20 cellular contexts compared by ENCODE assay signal in genomic region chrX:67723580-67724351, GRCh38.
"Had no signal": no experiment of that assay in that cellular context is flagged by ENCODE, and none has a peak within 500 bp of the region (broad histone marks: within the 10 kb centered on the region; RNA-seq: fewer than 3 reads in every experiment).

No MANE protein-coding gene starts in this region.

- H3K9me3 Mint-ChIP-seq: activated CD4-positive, alpha-beta memory T cell treated with anti-CD3 and anti-CD28 coated beads, Interleukin-2, amount 10 ng/mL, durations not matched to agents 7 days and 5 days; brain; central memory CD8-positive, alpha-beta T cell; natural killer cell; WTC11 had no signal

- H3K4me1 Mint-ChIP-seq: activated CD4-positive, alpha-beta memory T cell treated with anti-CD3 and anti-CD28 coated beads, Interleukin-2, amount 10 ng/mL, durations not matched to agents 7 days and 5 days; brain; central memory CD8-positive, alpha-beta T cell; memory B cell; natural killer cell; WTC11 had no signal

- H3K4me3 Mint-ChIP-seq: activated CD4-positive, alpha-beta memory T cell treated with anti-CD3 and anti-CD28 coated beads, Interleukin-2, amount 10 ng/mL, durations not matched to agents 7 days and 5 days; activated naive CD8-positive, alpha-beta T cell; brain; central memory CD8-positive, alpha-beta T cell; memory B cell; natural killer cell; WTC11 had no signal

- DNase-seq: activated CD4-positive, alpha-beta memory T cell treated with anti-CD3 and anti-CD28 coated beads, Interleukin-2, amount 10 ng/mL, durations not matched to agents 7 days and 5 days; activated CD4-positive, alpha-beta T cell treated with anti-CD3 and anti-CD28 coated beads for 4 hours; activated gamma-delta T cell treated with Interleukin-2 at 50 U/mL for 16 hours; activated T-cell treated with anti-CD3 and anti-CD28 coated beads, Interleukin-2, amount 50 U/mL, for 48 hours; cortex of kidney; effector CD4-positive, alpha-beta T cell; left colon; natural killer cell; occipital lobe; stimulated activated naive CD8-positive, alpha-beta T cell treated with anti-CD3 and anti-CD28 coated beads, Interleukin-15, Interleukin-2, amounts not matched to agents 100 U/mL and 50 U/mL, for 24 hours; T-helper 2 cell had no signal

- H3K36me3 Mint-ChIP-seq: activated naive CD8-positive, alpha-beta T cell; memory B cell; natural killer cell had no signal

- H3K27ac ChIP-seq: right atrium auricular region, testis, upper lobe of left lung had no signal

- H3K27me3 Mint-ChIP-seq: activated CD4-positive, alpha-beta memory T cell treated with anti-CD3 and anti-CD28 coated beads, Interleukin-2, amount 10 ng/mL, durations not matched to agents 7 days and 5 days; central memory CD8-positive, alpha-beta T cell; memory B cell; progenitor cell of endocrine pancreas had no signal

- ATAC-seq: left colon; natural killer cell; stimulated activated naive CD8-positive, alpha-beta T cell treated with anti-CD3 and anti-CD28 coated beads, Interleukin-15, Interleukin-2, amounts not matched to agents 100 U/mL and 50 U/mL, for 24 hours; WTC11 had no signal

- H3K27ac Mint-ChIP-seq: activated CD4-positive, alpha-beta memory T cell treated with anti-CD3 and anti-CD28 coated beads, Interleukin-2, amount 10 ng/mL, durations not matched to agents 7 days and 5 days; activated naive CD8-positive, alpha-beta T cell; memory B cell; natural killer cell; progenitor cell of endocrine pancreas; WTC11 had no signal
